In genomic region chr3:169117264-169117663, GRCh38 we compare ENCODE assay signal across 19 cellular contexts.
DNase-seq lines count a peak whose midpoint lies in the region; ATAC-seq, FAIRE-seq and TF ChIP-seq lines count a peak whose summit lies in the region.
"Had no signal": no experiment of that assay in that cellular context is flagged by ENCODE, and none has a peak within 500 bp of the region (broad histone marks: within the 10 kb centered on the region; RNA-seq: fewer than 3 reads in every experiment).

No MANE protein-coding gene starts in this region.

- intact Hi-C loops in right lobe of liver (cut with DNase I): no loop called here
- intact Hi-C loops in HepG2 (cut with micrococcal nuclease; ENCODE audit: unreplicated experiment): no loop called here
- intact Hi-C loops in left lung (cut with DNase I): no loop called here
- intact Hi-C loops in upper lobe of right lung (cut with DNase I): no loop called here

- no peak overlapping the region for H3K4me2 ChIP-seq in HepG2 (ENCODE audit: low read depth, low read length)
- H3K4me2 ChIP-seq: A549, KMS-11 had no signal

- no peaks in the 10 kb centered on the region for H3K36me3 ChIP-seq in right lobe of liver
- H3K36me3 ChIP-seq in HepG2 (replicated peaks in 1 of 2; ENCODE audit: control insufficient read depth in 1 of 2, insufficient read depth in 2 of 2, low read length in 2 of 2): no peaks in the 10 kb centered on the region
- H3K36me3 ChIP-seq in left lung: peaks cover 0 to 39% of the 10 kb centered on the region in 2 donors
- peaks cover 15% of the 10 kb centered on the region for H3K36me3 ChIP-seq in upper lobe of right lung

- no peaks in the 10 kb centered on the region for H3K36me3 Mint-ChIP-seq in naive thymus-derived CD8-positive, alpha-beta T cell
- H3K36me3 Mint-ChIP-seq: CD4-positive, alpha-beta memory T cell had no signal

- H3K27me3 ChIP-seq in right lobe of liver: no peaks in the 10 kb centered on the region
- no peaks in the 10 kb centered on the region for H3K27me3 ChIP-seq in HepG2 (ENCODE audit: control insufficient read depth in 1 of 2, insufficient read depth in 2 of 2, low read length in 2 of 2)
- no peaks in the 10 kb centered on the region for H3K27me3 ChIP-seq in left lung
- H3K27me3 ChIP-seq in upper lobe of right lung: no peaks in the 10 kb centered on the region

- TF ChIP-seq RAD21 in HepG2 (CRISPR knock-in tag; IDR thresholded peaks at IDR 0.05): no peak

- ATAC-seq in right lobe of liver: peak; percentile 33 to 82 (median 63)
- ATAC-seq in HepG2: no peak
- peak; percentile 14 for ATAC-seq in left lung
- ATAC-seq in upper lobe of right lung: peak; percentile 17
- no peak for ATAC-seq in naive thymus-derived CD8-positive, alpha-beta T cell
- ATAC-seq: A549, GM12878 had no signal

- no peaks in the 10 kb centered on the region for H4K20me1 ChIP-seq in HepG2 (ENCODE audit: insufficient read depth, low read length)

- TF ChIP-seq CTCF in right lobe of liver (IDR thresholded peaks at IDR 0.05) (no peak), HepG2 (CRISPR knock-in tag; IDR thresholded peaks at IDR 0.05) (no peak), left lung (IDR thresholded peaks at IDR 0.05) (no peak), upper lobe of right lung (IDR thresholded peaks at IDR 0.05) (no peak)

- H3K27ac ChIP-seq in right lobe of liver (no peak overlapping the region), HepG2 (ENCODE audit: extremely low read length, insufficient read depth, low read length) (no peak overlapping the region), left lung (no peak overlapping the region), upper lobe of right lung (no peak overlapping the region)
- H3K27ac ChIP-seq: A549, KMS-11 had no signal

- FAIRE-seq in HepG2 (lab: Jason Lieb, UNC): no peak
- FAIRE-seq: A549, GM12878 had no signal

- TF ChIP-seq EP300 in HepG2 (IDR thresholded peaks at IDR 0.05; ENCODE audit: low read depth in 2 of 2, low read length in 2 of 2) (no peak), HepG2 (CRISPR knock-in tag; IDR thresholded peaks at IDR 0.05; ENCODE audit: borderline replicate concordance) (no peak)

- TF ChIP-seq POLR2A in right lobe of liver (IDR thresholded peaks at IDR 0.05) (no peak), HepG2 (IDR thresholded peaks at IDR 0.05; ENCODE audit: insufficient read depth in 1 of 2, low read depth in 2 of 2, low read length in 2 of 2) (no peak)

- H3K9me3 Mint-ChIP-seq in naive thymus-derived CD8-positive, alpha-beta T cell: peaks cover 0 to 4% (median 0%) of the 10 kb centered on the region in 9 donors

- no peaks in the 10 kb centered on the region for H3K4me1 Mint-ChIP-seq in naive thymus-derived CD8-positive, alpha-beta T cell
- H3K4me1 Mint-ChIP-seq: CD4-positive, alpha-beta memory T cell had no signal

- H3K9me3 ChIP-seq in right lobe of liver: no peaks in the 10 kb centered on the region
- no peaks in the 10 kb centered on the region for H3K9me3 ChIP-seq in HepG2 (ENCODE audit: low read length)
- H3K9me3 ChIP-seq in left lung: no peaks in the 10 kb centered on the region
- no peaks in the 10 kb centered on the region for H3K9me3 ChIP-seq in upper lobe of right lung
- H3K9me3 ChIP-seq: A549 had no signal

- no peak overlapping the region for H3K4me3 ChIP-seq in right lobe of liver
- H3K4me3 ChIP-seq in HepG2 (replicated peaks in 1 of 3; ENCODE audit: insufficient read depth in 1 of 3, low read depth in 2 of 3, low read length in 3 of 3): no peak overlapping the region
- no peak overlapping the region for H3K4me3 ChIP-seq in left lung
- no peak overlapping the region for H3K4me3 ChIP-seq in upper lobe of right lung
- H3K4me3 ChIP-seq: A549, GM12878 had no signal

- H3K4me1 ChIP-seq in right lobe of liver (no peaks in the 10 kb centered on the region), HepG2 (ENCODE audit: insufficient read depth, low read length) (no peaks in the 10 kb centered on the region), left lung (peaks cover 0 to 8% of the 10 kb centered on the region in 2 donors), upper lobe of right lung (peaks cover 2% of the 10 kb centered on the region)
- H3K4me1 ChIP-seq: A549 had no signal

- BruUV-seq in HepG2 (replicated peaks; lab: Mats Ljungman, UMichigan): no TSS peak

- no peak overlapping the region for H3K9ac ChIP-seq in HepG2 (ENCODE audit: insufficient read depth, low read depth, low read length)
- H3K9ac ChIP-seq: KMS-11 had no signal

- H3K27ac Mint-ChIP-seq in naive thymus-derived CD8-positive, alpha-beta T cell: no peak overlapping the region
- H3K27ac Mint-ChIP-seq: CD4-positive, alpha-beta memory T cell had no signal

- no peak overlapping the region for H3K4me3 Mint-ChIP-seq in naive thymus-derived CD8-positive, alpha-beta T cell
- H3K4me3 Mint-ChIP-seq: CD4-positive, alpha-beta memory T cell had no signal

- DNase-seq in right lobe of liver: no peak
- DNase-seq in HepG2 (ENCODE audit: low spot score): no peak
- peak; percentile 90 to 99 for DNase-seq in dermis microvascular lymphatic vessel endothelial cell (ENCODE audit: low read depth in 2 of 2)
- no peak for DNase-seq in left lung
- DNase-seq in upper lobe of right lung: no peak
- no peak for DNase-seq in HT-29 (ENCODE audit: low spot score)
- no peak for DNase-seq in GM19238 (ENCODE audit: insufficient read length, low spot score)
- no peak for DNase-seq in naive thymus-derived CD8-positive, alpha-beta T cell
- DNase-seq: CD4-positive, alpha-beta memory T cell; DMS53; EL; GOT3; NCI-H1436; NCI-H1930; NCI-H226; NCI-H524 had no signal

- CTCF ChIA-PET in HepG2 (lab: Yijun Ruan, JAX; ENCODE audit: low intra/inter-chr PET ratio, low total read pairs): no interaction called here

- no peaks in the 10 kb centered on the region for H3K79me2 ChIP-seq in HepG2 (ENCODE audit: insufficient read depth, low read length)

- peaks cover 0 to 5% (median 0%) of the 10 kb centered on the region in 5 donors for H3K27me3 Mint-ChIP-seq in naive thymus-derived CD8-positive, alpha-beta T cell
- H3K27me3 Mint-ChIP-seq: CD4-positive, alpha-beta memory T cell had no signal

- POLR2A ChIA-PET in HepG2 (lab: Yijun Ruan, JAX): no interaction called here
- POLR2A ChIA-PET in naive thymus-derived CD8-positive, alpha-beta T cell (lab: Charles Lee): no interaction called here

- no peak overlapping the region for H2AFZ ChIP-seq in HepG2 (ENCODE audit: low read length)

- WGBS in right lobe of liver (ENCODE audit: insufficient coverage, low coverage, low lambda C conversion rate, missing lambda C conversion rate): 24% methylated on average over 2 of the region's 2 CpGs
- WGBS in HepG2 (ENCODE audit: low lambda C conversion rate): 12% methylated on average over 2 of the region's 2 CpGs

- in situ Hi-C loops in HepG2 (cut with HindIII; ENCODE audit: extremely low pct_ligation_motif_present, low pct_unique_long_range_greater_than_20kb): no loop called here

TF ChIP-seq in HepG2, 621 proteins besides CTCF, POLR2A, EP300 and RAD21:
- TF ChIP-seq KMT2A (CRISPR knock-in tag; IDR thresholded peaks at IDR 0.05): no peak
- no peak for TF ChIP-seq REL (CRISPR knock-in tag; conservative IDR thresholded peaks at IDR 0.05)
- TF ChIP-seq ZNF10 (CRISPR knock-in tag; IDR thresholded peaks at IDR 0.05; ENCODE audit: borderline replicate concordance, low read depth): no peak
- TF ChIP-seq MNT (IDR thresholded peaks at IDR 0.05): no peak
- no peak for TF ChIP-seq DRAP1 (CRISPR knock-in tag; IDR thresholded peaks at IDR 0.05)
- TF ChIP-seq TEF (CRISPR knock-in tag; IDR thresholded peaks at IDR 0.05): no peak
- no peak for TF ChIP-seq MXD1 (CRISPR knock-in tag; IDR thresholded peaks at IDR 0.05)

Comparison
In these comparisons a context has a peak if more than half of its experiments do, and no peak if none do; other contexts are left out.
1. ATAC-seq: peak in right lobe of liver (4 of 4), left lung (single experiment) and upper lobe of right lung (single experiment); none in HepG2 (single experiment) and naive thymus-derived CD8-positive, alpha-beta T cell (0 of 2).
2. DNase-seq: peak in dermis microvascular lymphatic vessel endothelial cell (2 of 2); none in right lobe of liver (0 of 3), HepG2 (single experiment), left lung (0 of 2), upper lobe of right lung (single experiment), HT-29 (single experiment), GM19238 (single experiment) and naive thymus-derived CD8-positive, alpha-beta T cell (0 of 10).